In the genomic region with DNA sequence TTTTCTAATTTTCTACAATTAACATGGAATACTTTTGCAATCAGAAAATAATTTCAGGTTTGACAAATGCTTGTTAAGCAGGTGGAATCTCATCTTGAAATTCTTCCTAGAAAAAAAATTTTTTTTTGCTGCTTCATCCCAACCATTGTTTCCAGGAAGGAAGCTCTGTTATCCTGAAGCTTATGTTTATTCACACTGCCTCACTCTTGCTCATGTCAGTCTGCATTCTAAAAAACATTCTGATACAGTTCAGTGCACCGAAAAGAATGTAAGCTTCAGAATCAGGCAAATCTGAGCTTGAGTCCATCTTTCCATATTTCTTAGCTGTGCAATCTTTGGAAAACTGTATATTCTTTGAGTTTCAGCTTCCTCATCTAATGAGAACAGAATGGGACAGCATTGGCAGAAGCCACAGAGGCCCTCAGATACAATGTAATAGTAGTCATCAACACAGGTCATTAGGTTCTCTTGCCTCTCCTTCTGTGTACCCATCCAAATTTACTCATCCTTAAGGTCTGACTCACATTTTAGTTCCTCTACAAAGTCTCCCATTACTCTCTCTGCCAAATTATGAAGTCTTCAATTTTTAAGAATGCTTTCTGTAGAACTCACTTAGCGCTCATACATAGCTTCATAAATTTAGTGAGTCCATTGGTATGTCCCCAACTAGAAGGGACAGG, we compare ENCODE assay signal across 30 cellular contexts.
A peak's percentile ranks its signal among the peaks of the same experiment; 100 is the strongest.
DNase-seq lines count a peak whose midpoint lies in the region; ATAC-seq and TF ChIP-seq lines count a peak whose summit lies in the region.
"Had no signal": no experiment of that assay in that cellular context is flagged by ENCODE, and none has a peak within 500 bp of the region (broad histone marks: within the 10 kb centered on the region; RNA-seq: fewer than 3 reads in every experiment).

No MANE protein-coding gene starts in this region.

- no peak for TF ChIP-seq POLR2A in breast epithelium (IDR thresholded peaks at IDR 0.05)

- H3K4me1 ChIP-seq in breast epithelium (no peaks in the 10 kb centered on the region), RWPE2 (ENCODE audit: insufficient read depth, poor library complexity, severe bottlenecking) (no peaks in the 10 kb centered on the region)
- H3K4me1 ChIP-seq: gastroesophageal sphincter, lower lobe of right lung, sigmoid colon had no signal

- no peaks in the 10 kb centered on the region for H3K9me3 Mint-ChIP-seq in MCF 10A (ENCODE audit: unreplicated experiment)
- peaks cover 19% of the 10 kb centered on the region for H3K9me3 Mint-ChIP-seq in activated T-helper 2 cell treated with anti-CD3 and anti-CD28 coated beads, Interferon-gamma antibody, Interleukin-2, Interleukin-4, amounts not matched to agents 10 μg/mL and 5 μg/mL and 100 μg/mL, durations not matched to agents 14 hours and 24 hours and 36 hours

- H3K9me3 ChIP-seq in breast epithelium (no peaks in the 10 kb centered on the region), RWPE2 (ENCODE audit: severe bottlenecking) (no peaks in the 10 kb centered on the region)
- H3K9me3 ChIP-seq: gastroesophageal sphincter, lower lobe of right lung, sigmoid colon had no signal

- DNase-seq in MCF 10A (ENCODE audit: unreplicated experiment) (peak; percentile 8), breast epithelium (ENCODE audit: low spot score in 2 of 2) (no peak), RWPE2 (ENCODE audit: low spot score) (no peak), fibroblast of mammary gland (ENCODE audit: low read depth) (peak; percentile 81), stromal cell of bone marrow (ENCODE audit: low read depth) (peak; percentile 32), GM10266 (ENCODE audit: extremely low spot score) (no peak), left ventricle myocardium superior (no peak)
- DNase-seq in activated T-helper 2 cell treated with anti-CD3 and anti-CD28 coated beads, Interferon-gamma antibody, Interleukin-2, Interleukin-4, amounts not matched to agents 10 μg/mL and 5 μg/mL and 100 μg/mL, durations not matched to agents 14 hours and 24 hours and 36 hours (ENCODE audit: low spot score), result no peak
- DNase-seq: activated CD4-positive, alpha-beta T cell treated with anti-CD3 and anti-CD28 coated beads for 36 hours; activated CD8-positive, alpha-beta memory T cell treated with anti-CD3 and anti-CD28 coated beads for 24 hours; activated naive CD4-positive, alpha-beta T cell treated with Interleukin-2 at 50 U/mL for 16 hours; activated T-cell treated with anti-CD3 and anti-CD28 coated beads, Interleukin-2, amount 50 U/mL, for 1 hour; caudate nucleus; DMS79; dorsolateral prefrontal cortex; islet precursor cell; lower lobe of right lung; NCI-H2081; NCI-H345; NCI-H774; RPMI8226; sigmoid colon; stimulated activated CD4-positive, alpha-beta T cell treated with anti-CD3 and anti-CD28 coated beads, Interleukin-15, amount 100 ng/mL, for 24 hours; T-helper 2 cell had no signal

- H3K4me3 ChIP-seq in breast epithelium, result no peak overlapping the region
- no peak overlapping the region for H3K4me3 ChIP-seq in RWPE2 (ENCODE audit: severe bottlenecking)
- no peak overlapping the region for H3K4me3 ChIP-seq in fibroblast of mammary gland (ENCODE audit: control insufficient read depth, low read depth, low read length)
- H3K4me3 ChIP-seq: dorsolateral prefrontal cortex, gastroesophageal sphincter, GM12878, lower lobe of right lung, sigmoid colon had no signal

- POLR2A ChIA-PET in MCF 10A (lab: Yijun Ruan, JAX), result no interaction called here

- CTCF ChIA-PET in MCF 10A (lab: Yijun Ruan, JAX), result interaction anchor here (0.5 to 1.2 kb wide), 4 partner anchors 12 to 41 kb away, joined by 3 to 7 read pairs (median 3); no protein-coding TSS in a partner anchor

- H3K4me1 Mint-ChIP-seq in MCF 10A (ENCODE audit: insufficient read depth, unreplicated experiment), result peaks cover 6% of the 10 kb centered on the region
- H3K4me1 Mint-ChIP-seq in activated T-helper 2 cell treated with anti-CD3 and anti-CD28 coated beads, Interferon-gamma antibody, Interleukin-2, Interleukin-4, amounts not matched to agents 10 μg/mL and 5 μg/mL and 100 μg/mL, durations not matched to agents 14 hours and 24 hours and 36 hours (ENCODE audit: low read depth), result peaks cover 30% of the 10 kb centered on the region

- H3K36me3 Mint-ChIP-seq in MCF 10A (ENCODE audit: insufficient read depth, unreplicated experiment), result no peaks in the 10 kb centered on the region
- H3K36me3 Mint-ChIP-seq in activated T-helper 2 cell treated with anti-CD3 and anti-CD28 coated beads, Interferon-gamma antibody, Interleukin-2, Interleukin-4, amounts not matched to agents 10 μg/mL and 5 μg/mL and 100 μg/mL, durations not matched to agents 14 hours and 24 hours and 36 hours (ENCODE audit: low read depth), result peaks cover 20% of the 10 kb centered on the region

- TF ChIP-seq CTCF in MCF 10A (IDR thresholded peaks at IDR 0.05; ENCODE audit: unreplicated experiment), result no peak
- no peak for TF ChIP-seq CTCF in breast epithelium (IDR thresholded peaks at IDR 0.05)
- no peak for TF ChIP-seq CTCF in RWPE2 (IDR thresholded peaks at IDR 0.05; ENCODE audit: poor library complexity, severe bottlenecking)
- TF ChIP-seq CTCF in fibroblast of mammary gland (conservative IDR thresholded peaks at IDR 0.05; ENCODE audit: control insufficient read depth, insufficient read depth, low read depth, low read length), result no peak
- no peak for TF ChIP-seq CTCF in GM10266 (IDR thresholded peaks at IDR 0.05; ENCODE audit: control insufficient read depth, insufficient read depth, low read depth, missing control alignments)

- no peaks in the 10 kb centered on the region for H3K27me3 Mint-ChIP-seq in MCF 10A (ENCODE audit: insufficient read depth, unreplicated experiment)
- no peaks in the 10 kb centered on the region for H3K27me3 Mint-ChIP-seq in activated T-helper 2 cell treated with anti-CD3 and anti-CD28 coated beads, Interferon-gamma antibody, Interleukin-2, Interleukin-4, amounts not matched to agents 10 μg/mL and 5 μg/mL and 100 μg/mL, durations not matched to agents 14 hours and 24 hours and 36 hours (ENCODE audit: low read depth)
- H3K27me3 Mint-ChIP-seq: activated CD4-positive, alpha-beta T cell treated with anti-CD3 and anti-CD28 coated beads for 36 hours; type B pancreatic cell had no signal

- H3K36me3 ChIP-seq in breast epithelium (no peaks in the 10 kb centered on the region), RWPE2 (ENCODE audit: low read depth) (no peaks in the 10 kb centered on the region)
- H3K36me3 ChIP-seq: gastroesophageal sphincter, lower lobe of right lung, sigmoid colon had no signal

- H3K27ac Mint-ChIP-seq in MCF 10A (ENCODE audit: low read depth, unreplicated experiment), result no peak overlapping the region
- H3K27ac Mint-ChIP-seq in activated T-helper 2 cell treated with anti-CD3 and anti-CD28 coated beads, Interferon-gamma antibody, Interleukin-2, Interleukin-4, amounts not matched to agents 10 μg/mL and 5 μg/mL and 100 μg/mL, durations not matched to agents 14 hours and 24 hours and 36 hours, result no peak overlapping the region
- H3K27ac Mint-ChIP-seq: activated CD4-positive, alpha-beta T cell treated with anti-CD3 and anti-CD28 coated beads for 36 hours; progenitor cell of endocrine pancreas; type B pancreatic cell had no signal

- H3K27ac ChIP-seq in breast epithelium (no peak overlapping the region), RWPE2 (ENCODE audit: poor library complexity, severe bottlenecking) (no peak overlapping the region)
- H3K27ac ChIP-seq: 22Rv1, dorsolateral prefrontal cortex, gastroesophageal sphincter, lower lobe of right lung, sigmoid colon had no signal

- H3K4me3 Mint-ChIP-seq in MCF 10A (ENCODE audit: unreplicated experiment), result no peak overlapping the region
- no peak overlapping the region for H3K4me3 Mint-ChIP-seq in activated T-helper 2 cell treated with anti-CD3 and anti-CD28 coated beads, Interferon-gamma antibody, Interleukin-2, Interleukin-4, amounts not matched to agents 10 μg/mL and 5 μg/mL and 100 μg/mL, durations not matched to agents 14 hours and 24 hours and 36 hours (ENCODE audit: low read depth)
- H3K4me3 Mint-ChIP-seq: activated CD4-positive, alpha-beta T cell treated with anti-CD3 and anti-CD28 coated beads for 36 hours; type B pancreatic cell had no signal

- intact Hi-C loops in MCF 10A (cut with micrococcal nuclease), result no loop called here
- intact Hi-C loops in breast epithelium (cut with DNase I; ENCODE audit: low total_unique reads), result no loop called here
- intact Hi-C loops in left ventricle myocardium superior (cut with micrococcal nuclease), result no loop called here
- intact Hi-C loops in activated T-helper 2 cell treated with anti-CD3 and anti-CD28 coated beads, Interferon-gamma antibody, Interleukin-2, Interleukin-4, amounts not matched to agents 10 μg/mL and 5 μg/mL and 100 μg/mL, durations not matched to agents 14 hours and 24 hours and 36 hours (cut with micrococcal nuclease), result loop anchor here (5.0 kb wide), 2 partner anchors 54 to 161 kb away; no protein-coding TSS in a partner anchor

- H3K27me3 ChIP-seq in breast epithelium (no peaks in the 10 kb centered on the region), RWPE2 (ENCODE audit: insufficient read depth, poor library complexity, severe bottlenecking) (no peaks in the 10 kb centered on the region)
- H3K27me3 ChIP-seq: gastroesophageal sphincter, sigmoid colon had no signal

- ATAC-seq in RWPE2 (ENCODE audit: low read depth) (peak; percentile 51; the same call in 2 of the 3 replicates), left ventricle myocardium superior (no peak)
- ATAC-seq: activated CD4-positive, alpha-beta T cell treated with anti-CD3 and anti-CD28 coated beads for 36 hours; gastroesophageal sphincter; GM12878; lower lobe of right lung; SK-N-SH treated with all-trans-retinoic acid at 6 μM for 48 hours had no signal

- BruUV-seq in MCF 10A (replicated peaks; lab: Mats Ljungman, UMichigan), result no TSS peak

Comparison
In these comparisons a context has a peak if more than half of its experiments do, and no peak if none do; other contexts are left out.
1. DNase-seq: peak in MCF 10A (single experiment), fibroblast of mammary gland (single experiment) and stromal cell of bone marrow (single experiment); none in breast epithelium (0 of 2), RWPE2 (single experiment), GM10266 (single experiment), left ventricle myocardium superior (single experiment) and activated T-helper 2 cell treated with anti-CD3 and anti-CD28 coated beads, Interferon-gamma antibody, Interleukin-2, Interleukin-4, amounts not matched to agents 10 μg/mL and 5 μg/mL and 100 μg/mL, durations not matched to agents 14 hours and 24 hours and 36 hours (single experiment).